ENCODE assay signal across 22 cellular contexts in genomic region chr2:239884875-239885274, GRCh38.
"Had no signal": no experiment of that assay in that cellular context is flagged by ENCODE, and none has a peak within 500 bp of the region (broad histone marks: within the 10 kb centered on the region; RNA-seq: fewer than 3 reads in every experiment).

No MANE protein-coding gene starts in this region.

- DNase-seq: activated CD4-positive, alpha-beta T cell treated with anti-CD3 and anti-CD28 coated beads, Interleukin-2, amount 10 ng/mL, durations not matched to agents 7 days and 5 days; activated CD4-positive, CD25-positive, alpha-beta regulatory T cell treated with anti-CD3 and anti-CD28 coated beads, Interleukin-2, amount 50 U/mL, for 72 hours; activated CD8-positive, alpha-beta T cell treated with anti-CD3 and anti-CD28 coated beads for 36 hours; activated gamma-delta T cell; activated naive CD4-positive, alpha-beta T cell treated with anti-CD3 and anti-CD28 coated beads, Interleukin-2, amount 50 U/mL, for 16 hours; aorta; effector CD8-positive, alpha-beta T cell; foreskin melanocyte; immature natural killer cell; left lung; naive thymus-derived CD8-positive, alpha-beta T cell; retina; stimulated activated CD4-positive, alpha-beta T cell treated with anti-CD3 and anti-CD28 coated beads, Interleukin-4, amount 100 ng/mL, for 1 hour; stimulated activated naive CD8-positive, alpha-beta T cell treated with anti-CD3 and anti-CD28 coated beads, Interleukin-15, Interleukin-2, amounts not matched to agents 100 U/mL and 50 U/mL, for 24 hours; substantia nigra; T1000; thyroid gland had no signal

- H3K27me3 Mint-ChIP-seq: brain had no signal

- H3K36me3 ChIP-seq: left lung, thyroid gland had no signal

- H3K27me3 ChIP-seq: thyroid gland had no signal

- H3K27ac ChIP-seq: left lung, thyroid gland, VCaP had no signal

- H3K4me3 ChIP-seq: left lung, lung, thyroid gland had no signal

- H3K27ac Mint-ChIP-seq: activated CD4-positive, alpha-beta T cell treated with anti-CD3 and anti-CD28 coated beads, Interleukin-2, amount 10 ng/mL, durations not matched to agents 7 days and 5 days; activated CD8-positive, alpha-beta T cell treated with anti-CD3 and anti-CD28 coated beads for 36 hours; activated T-helper 1 cell treated with anti-CD3 and anti-CD28 coated beads, Interleukin-12 subunit alpha, Interleukin-12 subunit beta, Interleukin-2, Interleukin-4 antibody, amounts not matched to agents 30 ng/mL and 10 ng/mL and 1 ng/mL, durations not matched to agents 14 hours and 24 hours and 36 hours; brain; dendritic cell treated with granulocyte-macrophage colony-stimulating factor and Interleukin-4, amounts not matched to agents 40 ng/mL and 50 ng/mL, for 4 days; immature natural killer cell; naive thymus-derived CD8-positive, alpha-beta T cell had no signal

- H3K4me3 Mint-ChIP-seq: activated CD4-positive, alpha-beta T cell treated with anti-CD3 and anti-CD28 coated beads, Interleukin-2, amount 10 ng/mL, durations not matched to agents 7 days and 5 days; activated CD8-positive, alpha-beta T cell treated with anti-CD3 and anti-CD28 coated beads for 36 hours; activated T-helper 1 cell treated with anti-CD3 and anti-CD28 coated beads, Interleukin-12 subunit alpha, Interleukin-12 subunit beta, Interleukin-2, Interleukin-4 antibody, amounts not matched to agents 30 ng/mL and 10 ng/mL and 1 ng/mL, durations not matched to agents 14 hours and 24 hours and 36 hours; brain; dendritic cell treated with granulocyte-macrophage colony-stimulating factor and Interleukin-4, amounts not matched to agents 40 ng/mL and 50 ng/mL, for 4 days; immature natural killer cell; naive thymus-derived CD8-positive, alpha-beta T cell had no signal

- H3K9me3 ChIP-seq: thyroid gland had no signal

- ATAC-seq: activated CD8-positive, alpha-beta T cell treated with anti-CD3 and anti-CD28 coated beads for 36 hours; left lung; naive thymus-derived CD8-positive, alpha-beta T cell; stimulated activated naive CD8-positive, alpha-beta T cell treated with anti-CD3 and anti-CD28 coated beads, Interleukin-15, Interleukin-2, amounts not matched to agents 100 U/mL and 50 U/mL, for 24 hours had no signal
